In the genomic region with DNA sequence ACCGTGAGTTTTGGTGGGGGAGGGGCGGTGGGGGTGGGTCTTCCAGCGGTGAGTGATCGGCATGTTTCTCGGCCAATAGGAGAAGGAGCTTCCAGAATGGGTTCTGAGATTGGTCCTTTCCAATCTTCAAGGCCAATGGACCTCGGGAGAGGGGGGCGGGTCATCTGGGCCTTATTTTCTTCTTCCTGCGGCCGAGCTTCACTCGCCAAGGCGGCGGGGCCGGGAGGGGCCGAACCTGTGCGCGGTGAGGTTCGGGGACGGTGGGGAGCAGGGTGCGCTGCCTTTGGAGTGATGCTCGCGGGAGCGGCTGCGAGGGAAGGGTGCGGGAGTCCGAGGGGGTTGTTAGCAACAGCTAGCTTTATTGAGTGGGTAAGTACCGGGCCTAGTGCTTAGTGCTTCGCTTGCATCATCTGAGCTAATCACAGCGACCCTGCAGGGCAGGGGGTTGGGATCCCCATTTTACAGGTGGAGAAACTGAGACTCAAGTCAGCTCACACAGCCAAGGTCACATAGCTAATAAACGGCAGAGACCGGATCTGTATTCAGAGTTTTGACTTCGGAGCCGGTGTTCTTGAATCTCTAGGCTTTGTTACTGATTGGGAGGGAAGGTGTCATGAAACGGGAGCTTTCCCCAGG, we compare ENCODE assay signal across 1 cellular context.
TF ChIP-seq lines count a peak whose summit lies in the region.

No MANE protein-coding gene starts in this region.

TF ChIP-seq in HepG2, 621 proteins besides CTCF, POLR2A, EP300 and RAD21 (continued from another document and continues in another):
- TF ChIP-seq ZBTB40 (IDR thresholded peaks at IDR 0.05) (no peak), ZBTB40 (CRISPR knock-in tag; IDR thresholded peaks at IDR 0.05) (peak; percentile 66), MTA1 (CRISPR knock-in tag; IDR thresholded peaks at IDR 0.05; ENCODE audit: borderline replicate concordance) (peak; percentile 69; the same call in 1 of the 2 replicates), ARID2 (CRISPR knock-in tag; IDR thresholded peaks at IDR 0.05; ENCODE audit: borderline replicate concordance) (0 out of 2 replicates have a peak, but pooled peaks have one; percentile 30), CENPX (CRISPR knock-in tag; IDR thresholded peaks at IDR 0.05) (no peak), BCL6 (CRISPR knock-in tag; IDR thresholded peaks at IDR 0.05) (peak; percentile 66), ZNF83 (CRISPR knock-in tag; IDR thresholded peaks at IDR 0.05; ENCODE audit: borderline replicate concordance) (no peak; the same call in 1 of the 2 replicates), TOPORS (CRISPR knock-in tag; IDR thresholded peaks at IDR 0.05) (no peak), FOXC1 (CRISPR knock-in tag; IDR thresholded peaks at IDR 0.05; ENCODE audit: borderline replicate concordance) (peak; percentile 95), TRAFD1 (CRISPR knock-in tag; IDR thresholded peaks at IDR 0.05; ENCODE audit: borderline replicate concordance) (peak; percentile 48; the same call in 1 of the 2 replicates), MZF1 (CRISPR knock-in tag; IDR thresholded peaks at IDR 0.05; ENCODE audit: borderline replicate concordance) (no peak), THAP9 (CRISPR knock-in tag; IDR thresholded peaks at IDR 0.05; ENCODE audit: borderline replicate concordance) (no peak; the same call in 1 of the 2 replicates), KMT2B (CRISPR knock-in tag; IDR thresholded peaks at IDR 0.05) (no peak; the same call in 1 of the 2 replicates), ZSCAN25 (CRISPR knock-in tag; IDR thresholded peaks at IDR 0.05) (peak; percentile 48; the same call in 1 of the 2 replicates), ZNF660 (CRISPR knock-in tag; IDR thresholded peaks at IDR 0.05; ENCODE audit: borderline replicate concordance, low read depth) (no peak), ZNF710 (CRISPR knock-in tag; IDR thresholded peaks at IDR 0.05; ENCODE audit: borderline replicate concordance) (peak; percentile 54; the same call in 1 of the 2 replicates), ZNF281 (CRISPR knock-in tag; IDR thresholded peaks at IDR 0.05; ENCODE audit: borderline replicate concordance) (peak; percentile 63), HOXA9 (CRISPR knock-in tag; IDR thresholded peaks at IDR 0.05; ENCODE audit: borderline replicate concordance) (peak; percentile 39; the same call in 1 of the 2 replicates), SRSF9 (IDR thresholded peaks at IDR 0.05; ENCODE audit: borderline replicate concordance, insufficient read depth, low read depth, low read length, poor library complexity, severe bottlenecking) (no peak), RBAK (CRISPR knock-in tag; IDR thresholded peaks at IDR 0.05) (no peak), PTBP1 (IDR thresholded peaks at IDR 0.05; ENCODE audit: low read depth, low read length, poor library complexity, severe bottlenecking) (no peak), ZNF264 (CRISPR knock-in tag; IDR thresholded peaks at IDR 0.05) (peak; percentile 65; the same call in 1 of the 2 replicates), SRF (IDR thresholded peaks at IDR 0.05; ENCODE audit: low read depth, low read length) (no peak)
- TF ChIP-seq, protein P1, sequence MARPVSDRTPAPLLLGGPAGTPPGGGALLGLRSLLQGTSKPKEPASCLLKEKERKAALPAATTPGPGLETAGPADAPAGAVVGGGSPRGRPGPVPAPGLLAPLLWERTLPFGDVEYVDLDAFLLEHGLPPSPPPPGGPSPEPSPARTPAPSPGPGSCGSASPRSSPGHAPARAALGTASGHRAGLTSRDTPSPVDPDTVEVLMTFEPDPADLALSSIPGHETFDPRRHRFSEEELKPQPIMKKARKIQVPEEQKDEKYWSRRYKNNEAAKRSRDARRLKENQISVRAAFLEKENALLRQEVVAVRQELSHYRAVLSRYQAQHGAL (CRISPR knock-in tag; IDR thresholded peaks at IDR 0.05; ENCODE audit: not compliant biosample characterization), result no peak
- TF ChIP-seq, protein P2, sequence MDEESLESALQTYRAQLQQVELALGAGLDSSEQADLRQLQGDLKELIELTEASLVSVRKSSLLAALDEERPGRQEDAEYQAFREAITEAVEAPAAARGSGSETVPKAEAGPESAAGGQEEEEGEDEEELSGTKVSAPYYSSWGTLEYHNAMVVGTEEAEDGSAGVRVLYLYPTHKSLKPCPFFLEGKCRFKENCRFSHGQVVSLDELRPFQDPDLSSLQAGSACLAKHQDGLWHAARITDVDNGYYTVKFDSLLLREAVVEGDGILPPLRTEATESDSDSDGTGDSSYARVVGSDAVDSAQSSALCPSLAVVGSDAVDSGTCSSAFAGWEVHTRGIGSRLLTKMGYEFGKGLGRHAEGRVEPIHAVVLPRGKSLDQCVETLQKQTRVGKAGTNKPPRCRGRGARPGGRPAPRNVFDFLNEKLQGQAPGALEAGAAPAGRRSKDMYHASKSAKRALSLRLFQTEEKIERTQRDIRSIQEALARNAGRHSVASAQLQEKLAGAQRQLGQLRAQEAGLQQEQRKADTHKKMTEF (CRISPR knock-in tag; IDR thresholded peaks at IDR 0.05), result no peak
